ENCODE assay signal across 29 cellular contexts in the genomic region with DNA sequence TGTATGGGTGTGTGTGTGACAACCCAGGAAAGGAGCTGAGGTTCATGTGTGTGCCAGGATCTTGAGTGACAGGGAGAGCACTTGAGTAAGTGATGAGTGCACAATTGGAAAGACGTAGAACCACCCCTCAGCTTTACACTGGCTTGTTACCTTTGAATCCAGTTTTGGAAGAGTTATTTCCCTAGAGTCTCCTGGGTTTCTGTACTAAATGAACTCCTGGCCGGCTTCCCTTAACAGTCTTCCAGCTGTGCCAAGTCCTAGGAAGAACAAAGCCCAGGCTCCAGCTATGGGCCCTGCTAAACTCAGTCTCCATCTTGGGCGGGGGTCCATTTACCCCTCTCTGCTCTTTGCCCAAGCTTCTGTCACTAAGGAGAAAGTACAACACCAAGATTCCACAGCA. TPM values are rescaled to one million over a fixed set of nuclear protein-coding genes. Genes with fewer than 3 reads are reported as not detected.
"Had no signal": no experiment of that assay in that cellular context is flagged by ENCODE, and none has a peak within 500 bp of the region (broad histone marks: within the 10 kb centered on the region; RNA-seq: fewer than 3 reads in every experiment).

No MANE protein-coding gene starts in this region.

- H3K4me3 ChIP-seq: ascending aorta, cardiac muscle cell, PC-9 had no signal

- H3K27me3 ChIP-seq: ascending aorta, brain microvascular endothelial cell, cardiac muscle cell had no signal

- H3K4me3 Mint-ChIP-seq: activated B cell treated with CpG ODN at 0.5 μM for 24 hours; activated CD4-positive, alpha-beta T cell treated with anti-CD3 and anti-CD28 coated beads, Interleukin-2, amount 10 ng/mL, durations not matched to agents 24 days and 14 days; activated CD8-positive, alpha-beta memory T cell treated with anti-CD3 and anti-CD28 coated beads, Interleukin-2, amount 10 ng/mL, durations not matched to agents 7 days and 5 days; activated naive CD8-positive, alpha-beta T cell treated with anti-CD3 and anti-CD28 coated beads, Interleukin-2, amount 50 U/mL, for 24 hours; activated T-cell treated with anti-CD3 and anti-CD28 coated beads, Interleukin-2, amount 50 U/mL, for 24 hours; activated T-helper 1 cell treated with anti-CD3 and anti-CD28 coated beads, Interleukin-12 subunit alpha, Interleukin-12 subunit beta, Interleukin-2, Interleukin-4 antibody, amounts not matched to agents 30 ng/mL and 10 ng/mL and 1 ng/mL, durations not matched to agents 14 hours and 24 hours and 36 hours; T-cell had no signal

- H3K27ac Mint-ChIP-seq: activated B cell treated with CpG ODN at 0.5 μM for 24 hours; activated CD4-positive, alpha-beta T cell treated with anti-CD3 and anti-CD28 coated beads, Interleukin-2, amount 10 ng/mL, durations not matched to agents 24 days and 14 days; activated CD8-positive, alpha-beta memory T cell treated with anti-CD3 and anti-CD28 coated beads, Interleukin-2, amount 10 ng/mL, durations not matched to agents 7 days and 5 days; activated naive CD4-positive, alpha-beta T cell treated with anti-CD3 and anti-CD28 coated beads, Interleukin-2, amount 50 U/mL, for 72 hours; activated naive CD8-positive, alpha-beta T cell treated with anti-CD3 and anti-CD28 coated beads, Interleukin-2, amount 50 U/mL, for 24 hours; activated T-cell treated with anti-CD3 and anti-CD28 coated beads, Interleukin-2, amount 50 U/mL, for 24 hours; activated T-helper 1 cell treated with anti-CD3 and anti-CD28 coated beads, Interleukin-12 subunit alpha, Interleukin-12 subunit beta, Interleukin-2, Interleukin-4 antibody, amounts not matched to agents 30 ng/mL and 10 ng/mL and 1 ng/mL, durations not matched to agents 14 hours and 24 hours and 36 hours; T-cell had no signal

- DNase-seq: activated B cell treated with CpG ODN at 0.5 μM for 24 hours; activated CD4-positive, alpha-beta T cell treated with anti-CD3 and anti-CD28 coated beads for 1 hour; activated CD4-positive, alpha-beta T cell treated with anti-CD3 and anti-CD28 coated beads, Interleukin-2, amount 10 ng/mL, durations not matched to agents 24 days and 14 days; activated CD4-positive, alpha-beta T cell treated with anti-CD3 and anti-CD28 coated beads, Interleukin-2, amount 50 U/mL, for 48 hours; activated CD8-positive, alpha-beta memory T cell treated with anti-CD3 and anti-CD28 coated beads, Interleukin-2, amount 10 ng/mL, durations not matched to agents 7 days and 5 days; activated effector memory CD4-positive, alpha-beta T cell treated with anti-CD3 and anti-CD28 coated beads, Interleukin-2, amount 50 U/mL, for 16 hours; activated naive CD4-positive, alpha-beta T cell treated with Interleukin-2 at 50 U/mL for 16 hours; activated naive CD8-positive, alpha-beta T cell treated with anti-CD3 and anti-CD28 coated beads, Interleukin-2, amount 50 U/mL, for 24 hours; activated T-cell treated with anti-CD3 and anti-CD28 coated beads, Interleukin-2, amount 50 U/mL, for 24 hours; amniotic stem cell; brain microvascular endothelial cell; cerebellar nuclear complex; NCI-H1092; NCI-H1417; NCI-H1930; NCI-H526; NCI-H82; PC-9; SHP77 treated with DMSO at 0.1 percent for 48 hours; T-cell; T-helper 2 cell; T1000 had no signal

- H3K27me3 Mint-ChIP-seq: activated B cell treated with CpG ODN at 0.5 μM for 24 hours had no signal

- H3K4me1 Mint-ChIP-seq: activated B cell treated with CpG ODN at 0.5 μM for 24 hours; activated CD4-positive, alpha-beta T cell treated with anti-CD3 and anti-CD28 coated beads, Interleukin-2, amount 10 ng/mL, durations not matched to agents 24 days and 14 days; activated CD8-positive, alpha-beta memory T cell treated with anti-CD3 and anti-CD28 coated beads, Interleukin-2, amount 10 ng/mL, durations not matched to agents 7 days and 5 days; activated naive CD8-positive, alpha-beta T cell treated with anti-CD3 and anti-CD28 coated beads, Interleukin-2, amount 50 U/mL, for 24 hours; T-cell had no signal

- H3K4me1 ChIP-seq: ascending aorta had no signal

- ATAC-seq: activated CD8-positive, alpha-beta memory T cell treated with anti-CD3 and anti-CD28 coated beads, Interleukin-2, amount 10 ng/mL, durations not matched to agents 7 days and 5 days; activated naive CD4-positive, alpha-beta T cell treated with anti-CD3 and anti-CD28 coated beads, Interleukin-2, amount 50 U/mL, for 72 hours; activated naive CD8-positive, alpha-beta T cell treated with anti-CD3 and anti-CD28 coated beads, Interleukin-2, amount 50 U/mL, for 24 hours; T-cell had no signal

- H3K9me3 ChIP-seq: ascending aorta had no signal

- H3K9me3 Mint-ChIP-seq: activated B cell treated with CpG ODN at 0.5 μM for 24 hours; activated CD4-positive, alpha-beta T cell treated with anti-CD3 and anti-CD28 coated beads, Interleukin-2, amount 10 ng/mL, durations not matched to agents 24 days and 14 days; activated naive CD4-positive, alpha-beta T cell treated with anti-CD3 and anti-CD28 coated beads, Interleukin-2, amount 50 U/mL, for 72 hours; activated naive CD8-positive, alpha-beta T cell treated with anti-CD3 and anti-CD28 coated beads, Interleukin-2, amount 50 U/mL, for 24 hours; activated T-cell treated with anti-CD3 and anti-CD28 coated beads, Interleukin-2, amount 50 U/mL, for 24 hours; activated T-helper 1 cell treated with anti-CD3 and anti-CD28 coated beads, Interleukin-12 subunit alpha, Interleukin-12 subunit beta, Interleukin-2, Interleukin-4 antibody, amounts not matched to agents 30 ng/mL and 10 ng/mL and 1 ng/mL, durations not matched to agents 14 hours and 24 hours and 36 hours; T-cell had no signal

- H3K36me3 Mint-ChIP-seq: activated CD8-positive, alpha-beta memory T cell treated with anti-CD3 and anti-CD28 coated beads, Interleukin-2, amount 10 ng/mL, durations not matched to agents 7 days and 5 days; activated naive CD4-positive, alpha-beta T cell treated with anti-CD3 and anti-CD28 coated beads, Interleukin-2, amount 50 U/mL, for 72 hours; T-cell had no signal

- H3K4me2 ChIP-seq: KMS-11, PC-9 had no signal

- H3K36me3 ChIP-seq: ascending aorta, brain microvascular endothelial cell, cardiac muscle cell had no signal

- H2AFZ ChIP-seq: PC-9 had no signal

- H3K27ac ChIP-seq: ascending aorta, brain microvascular endothelial cell, cardiac muscle cell, KMS-11, PC-9 had no signal

- H3K9ac ChIP-seq: KMS-11 had no signal

RNA-seq across cellular contexts. Expression of gene NR1H4, which starts 19.7 kb away (rescaled TPM):
- total RNA-seq: activated B cell treated with CpG ODN at 0.5 μM for 24 hours; activated CD4-positive, alpha-beta T cell treated with anti-CD3 and anti-CD28 coated beads, Interleukin-2, amount 10 ng/mL, durations not matched to agents 24 days and 14 days; activated CD8-positive, alpha-beta memory T cell treated with anti-CD3 and anti-CD28 coated beads, Interleukin-2, amount 10 ng/mL, durations not matched to agents 7 days and 5 days; activated naive CD4-positive, alpha-beta T cell treated with anti-CD3 and anti-CD28 coated beads, Interleukin-2, amount 50 U/mL, for 72 hours; activated T-helper 1 cell treated with anti-CD3 and anti-CD28 coated beads, Interleukin-12 subunit alpha, Interleukin-12 subunit beta, Interleukin-2, Interleukin-4 antibody, amounts not matched to agents 30 ng/mL and 10 ng/mL and 1 ng/mL, durations not matched to agents 14 hours and 24 hours and 36 hours; cardiac muscle cell; MCF 10A; NCI-H460; PC-9; T-cell had no signal
- polyA plus RNA-seq: cardiac muscle cell had no signal
